29 cellular contexts compared by ENCODE assay signal in genomic region chr2:226325541-226325940, GRCh38.
A peak's percentile ranks its signal among the peaks of the same experiment; 100 is the strongest.
DNase-seq lines count a peak whose midpoint lies in the region; ATAC-seq, FAIRE-seq and TF ChIP-seq lines count a peak whose summit lies in the region.
"Had no signal": no experiment of that assay in that cellular context is flagged by ENCODE, and none has a peak within 500 bp of the region (broad histone marks: within the 10 kb centered on the region; RNA-seq: fewer than 3 reads in every experiment).

No MANE protein-coding gene starts in this region.

- FAIRE-seq in bronchial epithelial cell (lab: Jason Lieb, UNC) = no peak
- FAIRE-seq: endothelial cell of umbilical vein, GM19239, kidney had no signal

- ATAC-seq in GM21737 (IDR thresholded peaks at IDR 0.05; ENCODE audit: unreplicated experiment) = no peak
- ATAC-seq: activated CD4-positive, alpha-beta T cell treated with anti-CD3 and anti-CD28 coated beads for 36 hours; naive thymus-derived CD8-positive, alpha-beta T cell; stimulated activated naive CD8-positive, alpha-beta T cell treated with anti-CD3 and anti-CD28 coated beads, Interleukin-15, amount 100 ng/mL, for 72 hours had no signal

- no peak overlapping the region for H3K4ac ChIP-seq in neuronal stem cell (ENCODE audit: low read length)

- H3K36me3 ChIP-seq in bronchial epithelial cell (ENCODE audit: control insufficient read depth, insufficient read depth, low read length) (no peaks in the 10 kb centered on the region), neuronal stem cell (replicated peaks in 1 of 2; ENCODE audit: control insufficient read depth in 2 of 2, insufficient read depth in 2 of 2, low read length in 2 of 2) (no peaks in the 10 kb centered on the region), hepatocyte (replicated peaks; ENCODE audit: insufficient read depth, low read depth) (no peaks in the 10 kb centered on the region)
- H3K36me3 ChIP-seq in CD4-positive, alpha-beta memory T cell (ENCODE audit: insufficient read depth, low read length) = no peaks in the 10 kb centered on the region
- H3K36me3 ChIP-seq: HAP-1 had no signal

- TF ChIP-seq CTCF in bronchial epithelial cell (IDR thresholded peaks at IDR 0.05; ENCODE audit: insufficient read depth, low read length, severe bottlenecking) (no peak), hepatocyte (IDR thresholded peaks at IDR 0.05; ENCODE audit: poor library complexity) (no peak)

- no peak overlapping the region for H4K91ac ChIP-seq in neuronal stem cell (ENCODE audit: low read depth, low read length, poor library complexity)

- H2BK12ac ChIP-seq in neuronal stem cell (ENCODE audit: low read length) = no peak overlapping the region

- no peaks in the 10 kb centered on the region for H3K79me1 ChIP-seq in neuronal stem cell (ENCODE audit: low read depth, low read length)

- H3K9me2 ChIP-seq in hepatocyte (replicated peaks; ENCODE audit: insufficient read depth) = no peaks in the 10 kb centered on the region

- DNase-seq in KBM-7 (peak; percentile 26), NOMO-1 treated with dmso at 0.1 percent for 144 hours (lab: John Stamatoyannopoulos, UW; ENCODE audit: unreplicated experiment) (peak; percentile 14), bronchial epithelial cell (ENCODE audit: low read depth) (peak; percentile 15), neuronal stem cell (ENCODE audit: low spot score) (peak; percentile 23), LoVo (ENCODE audit: low spot score) (no peak), hepatocyte (ENCODE audit: low spot score) (no peak)
- no peak for DNase-seq in CD4-positive, alpha-beta memory T cell
- DNase-seq: activated CD4-positive, alpha-beta T cell treated with anti-CD3 and anti-CD28 coated beads for 36 hours; activated gamma-delta T cell; activated naive CD8-positive, alpha-beta T cell treated with anti-CD3 and anti-CD28 coated beads, Interleukin-2, amount 10 ng/mL, durations not matched to agents 7 days and 5 days; activated T-cell treated with anti-CD3 and anti-CD28 coated beads for 4 hours; DMS153; dorsolateral prefrontal cortex; GDM1; glutamatergic neuron; KG1; kidney; naive thymus-derived CD8-positive, alpha-beta T cell; NCI-H1092; NCI-H187; NCI-H524; stimulated activated naive CD8-positive, alpha-beta T cell treated with anti-CD3 and anti-CD28 coated beads, Interleukin-15, amount 100 ng/mL, for 72 hours; T-helper 2 cell had no signal

- H3K4me1 Mint-ChIP-seq in CD4-positive, alpha-beta memory T cell = no peaks in the 10 kb centered on the region
- H3K4me1 Mint-ChIP-seq: activated CD4-positive, alpha-beta T cell treated with anti-CD3 and anti-CD28 coated beads for 36 hours; activated naive CD8-positive, alpha-beta T cell treated with anti-CD3 and anti-CD28 coated beads, Interleukin-2, amount 10 ng/mL, durations not matched to agents 7 days and 5 days; naive thymus-derived CD8-positive, alpha-beta T cell; stimulated activated naive CD8-positive, alpha-beta T cell treated with anti-CD3 and anti-CD28 coated beads, Interleukin-15, amount 100 ng/mL, for 72 hours had no signal

- H3K9me3 ChIP-seq in neuronal stem cell (replicated peaks in 1 of 2; ENCODE audit: control insufficient read depth in 2 of 2, insufficient read depth in 1 of 2, low read depth in 1 of 2, low read length in 2 of 2) (peaks cover 2 to 5% of the 10 kb centered on the region in 2 donors), hepatocyte (ENCODE audit: low read depth) (no peaks in the 10 kb centered on the region)
- no peaks in the 10 kb centered on the region for H3K9me3 ChIP-seq in CD4-positive, alpha-beta memory T cell (ENCODE audit: control insufficient read depth in 1 of 2, low read length in 2 of 2)
- H3K9me3 ChIP-seq: HAP-1 had no signal

- CTCF ChIA-PET in CD4-positive, alpha-beta memory T cell (lab: Charles Lee; ENCODE audit: partially characterized antibody) = no interaction called here

- no peaks in the 10 kb centered on the region for H3K79me2 ChIP-seq in hepatocyte

- intact Hi-C loops in CD4-positive, alpha-beta memory T cell (cut with micrococcal nuclease) = no loop called here

- peaks cover 5 to 10% of the 10 kb centered on the region in 2 donors for H3K4me1 ChIP-seq in neuronal stem cell (ENCODE audit: control insufficient read depth in 2 of 2, insufficient read depth in 1 of 2, low read depth in 1 of 2, low read length in 2 of 2)
- no peaks in the 10 kb centered on the region for H3K4me1 ChIP-seq in CD4-positive, alpha-beta memory T cell (ENCODE audit: insufficient read depth, low read length)
- H3K4me1 ChIP-seq in hepatocyte (ENCODE audit: insufficient read depth) = no peaks in the 10 kb centered on the region
- H3K4me1 ChIP-seq: HAP-1 had no signal

- H2AFZ ChIP-seq in neuronal stem cell (ENCODE audit: low read length) (peak overlapping the region; percentile 63), hepatocyte (no peak overlapping the region)

- in situ Hi-C loops in KBM-7 (cut with MboI; ENCODE audit: low pct_unique_long_range_greater_than_20kb, low sequenced_read_pairs) = no loop called here

- H3K9me3 Mint-ChIP-seq in CD4-positive, alpha-beta memory T cell = peaks cover 0 to 3% (median 0%) of the 10 kb centered on the region in 8 donors
- H3K9me3 Mint-ChIP-seq: activated naive CD8-positive, alpha-beta T cell treated with anti-CD3 and anti-CD28 coated beads, Interleukin-2, amount 10 ng/mL, durations not matched to agents 7 days and 5 days; naive thymus-derived CD8-positive, alpha-beta T cell; stimulated activated naive CD8-positive, alpha-beta T cell treated with anti-CD3 and anti-CD28 coated beads, Interleukin-15, amount 100 ng/mL, for 72 hours had no signal

- no peak overlapping the region for H3K18ac ChIP-seq in neuronal stem cell (ENCODE audit: low read length)

- no peaks in the 10 kb centered on the region for H3K36me3 Mint-ChIP-seq in CD4-positive, alpha-beta memory T cell
- H3K36me3 Mint-ChIP-seq: activated naive CD8-positive, alpha-beta T cell treated with anti-CD3 and anti-CD28 coated beads, Interleukin-2, amount 10 ng/mL, durations not matched to agents 7 days and 5 days; naive thymus-derived CD8-positive, alpha-beta T cell had no signal

- POLR2A ChIA-PET in CD4-positive, alpha-beta memory T cell (lab: Charles Lee; ENCODE audit: partially characterized antibody) = interaction anchor here (0.9 kb wide), 1 partner anchor 97 kb away, joined by 3 read pairs; no protein-coding TSS in a partner anchor

- H3K4me2 ChIP-seq in neuronal stem cell (ENCODE audit: insufficient read depth, low read length, poor library complexity, severe bottlenecking) = no peak overlapping the region
- H3K4me2 ChIP-seq in hepatocyte = no peak overlapping the region

- H2AK5ac ChIP-seq in neuronal stem cell (ENCODE audit: low read depth, low read length) = no peak overlapping the region

- H3K4me3 Mint-ChIP-seq in CD4-positive, alpha-beta memory T cell = no peak overlapping the region
- H3K4me3 Mint-ChIP-seq: activated CD4-positive, alpha-beta T cell treated with anti-CD3 and anti-CD28 coated beads for 36 hours; activated naive CD8-positive, alpha-beta T cell treated with anti-CD3 and anti-CD28 coated beads, Interleukin-2, amount 10 ng/mL, durations not matched to agents 7 days and 5 days; naive thymus-derived CD8-positive, alpha-beta T cell; stimulated activated naive CD8-positive, alpha-beta T cell treated with anti-CD3 and anti-CD28 coated beads, Interleukin-15, amount 100 ng/mL, for 72 hours had no signal

- no peak overlapping the region for H2BK15ac ChIP-seq in neuronal stem cell (ENCODE audit: low read length)

- no peak overlapping the region for H3K27ac Mint-ChIP-seq in CD4-positive, alpha-beta memory T cell
- H3K27ac Mint-ChIP-seq: activated CD4-positive, alpha-beta T cell treated with anti-CD3 and anti-CD28 coated beads for 36 hours; activated naive CD8-positive, alpha-beta T cell treated with anti-CD3 and anti-CD28 coated beads, Interleukin-2, amount 10 ng/mL, durations not matched to agents 7 days and 5 days; naive thymus-derived CD8-positive, alpha-beta T cell; stimulated activated naive CD8-positive, alpha-beta T cell treated with anti-CD3 and anti-CD28 coated beads, Interleukin-15, amount 100 ng/mL, for 72 hours had no signal

- no peak overlapping the region for H2BK120ac ChIP-seq in neuronal stem cell (ENCODE audit: low read depth, low read length)

- no peak overlapping the region for H3K9ac ChIP-seq in neuronal stem cell (ENCODE audit: low read depth, low read length, poor library complexity)

- no peak overlapping the region for H3K23ac ChIP-seq in neuronal stem cell (ENCODE audit: low read depth, low read length, poor library complexity)

- H3K27me3 Mint-ChIP-seq in CD4-positive, alpha-beta memory T cell = no peaks in the 10 kb centered on the region
- H3K27me3 Mint-ChIP-seq: activated naive CD8-positive, alpha-beta T cell treated with anti-CD3 and anti-CD28 coated beads, Interleukin-2, amount 10 ng/mL, durations not matched to agents 7 days and 5 days; stimulated activated naive CD8-positive, alpha-beta T cell treated with anti-CD3 and anti-CD28 coated beads, Interleukin-15, amount 100 ng/mL, for 72 hours had no signal

- no peak overlapping the region for H4K8ac ChIP-seq in neuronal stem cell (ENCODE audit: low read depth, low read length)

- H4K20me1 ChIP-seq in hepatocyte (ENCODE audit: insufficient read depth, poor library complexity, severe bottlenecking) = no peaks in the 10 kb centered on the region

- H3K4me3 ChIP-seq in bronchial epithelial cell (ENCODE audit: low read depth, low read length) (no peak overlapping the region), neuronal stem cell (ENCODE audit: low read length in 2 of 2) (no peak overlapping the region), hepatocyte (no peak overlapping the region)
- H3K4me3 ChIP-seq in CD4-positive, alpha-beta memory T cell (ENCODE audit: low read length in 2 of 2) = no peak overlapping the region
- H3K4me3 ChIP-seq: dorsolateral prefrontal cortex, HAP-1, SK-N-MC, skin epidermis had no signal

- no peak overlapping the region for H3K14ac ChIP-seq in neuronal stem cell (ENCODE audit: low read length)

- H3K27ac ChIP-seq in neuronal stem cell (replicated peaks; ENCODE audit: low read length) (peak overlapping the region; percentile 12), hepatocyte (no peak overlapping the region)
- no peak overlapping the region for H3K27ac ChIP-seq in CD4-positive, alpha-beta memory T cell (ENCODE audit: low read depth, low read length)
- H3K27ac ChIP-seq: dorsolateral prefrontal cortex, SK-N-MC, skin epidermis had no signal

- no peaks in the 10 kb centered on the region for H3K27me3 ChIP-seq in bronchial epithelial cell (ENCODE audit: control insufficient read depth, insufficient read depth, low read length)
- no peaks in the 10 kb centered on the region for H3K27me3 ChIP-seq in neuronal stem cell (ENCODE audit: control insufficient read depth in 3 of 3, insufficient read depth in 3 of 3, low read depth in 1 of 3, low read length in 3 of 3)
- no peaks in the 10 kb centered on the region for H3K27me3 ChIP-seq in CD4-positive, alpha-beta memory T cell (ENCODE audit: insufficient read depth, low read length)
- no peaks in the 10 kb centered on the region for H3K27me3 ChIP-seq in hepatocyte

- H2BK5ac ChIP-seq in neuronal stem cell (ENCODE audit: low read length) = no peak overlapping the region

Comparison
In these comparisons a context has a peak if more than half of its experiments do, and no peak if none do; other contexts are left out.
1. DNase-seq: peak in KBM-7 (single experiment), NOMO-1 treated with dmso at 0.1 percent for 144 hours (single experiment), bronchial epithelial cell (single experiment) and neuronal stem cell (single experiment); none in CD4-positive, alpha-beta memory T cell (0 of 5), LoVo (single experiment) and hepatocyte (single experiment).